ENCODE assay signal across 9 cellular contexts in genomic region chr14:74240794-74241610, GRCh38. TPM values are rescaled to one million over a fixed set of nuclear protein-coding genes. Genes with fewer than 3 reads are reported as not detected.
A peak's percentile ranks its signal among the peaks of the same experiment; 100 is the strongest.
DNase-seq lines count a peak whose midpoint lies in the region; ATAC-seq and TF ChIP-seq lines count a peak whose summit lies in the region.
"Had no signal": no experiment of that assay in that cellular context is flagged by ENCODE, and none has a peak within 500 bp of the region (broad histone marks: within the 10 kb centered on the region; RNA-seq: fewer than 3 reads in every experiment).

No MANE protein-coding gene starts in this region.

- H3K27ac Mint-ChIP-seq in activated B cell treated with CpG ODN at 0.5 μM for 24 hours: no peak overlapping the region

- peaks cover 71% of the 10 kb centered on the region for H3K27me3 Mint-ChIP-seq in activated B cell treated with CpG ODN at 0.5 μM for 24 hours

- H3K36me3 Mint-ChIP-seq in activated B cell treated with CpG ODN at 0.5 μM for 24 hours (ENCODE audit: low read depth): no peaks in the 10 kb centered on the region

- POLR2A ChIA-PET in GM10248 (lab: Yijun Ruan, JAX): no interaction called here
- POLR2A ChIA-PET in activated B cell treated with CpG ODN at 0.5 μM for 24 hours (lab: Charles Lee): no interaction called here

- peaks cover 26% of the 10 kb centered on the region for H3K4me1 Mint-ChIP-seq in activated B cell treated with CpG ODN at 0.5 μM for 24 hours

- TF ChIP-seq CTCF in GM10248 (IDR thresholded peaks at IDR 0.05; ENCODE audit: control extremely low read depth, extremely low read depth, low read depth, missing control alignments) (no peak), activated B cell treated with CpG ODN at 0.5 μM for 24 hours (IDR thresholded peaks at IDR 0.05) (no peak)

- CTCF ChIA-PET in GM10248 (lab: Yijun Ruan, JAX) (interaction anchor here (0.6 to 2.1 kb wide), 3 partner anchors 11 to 129 kb away, joined by 3 to 9 read pairs (median 3); no protein-coding TSS in a partner anchor), activated B cell treated with CpG ODN at 0.5 μM for 24 hours (lab: Charles Lee) (interaction anchor here (1.1 kb wide), 1 partner anchor 22 kb away, joined by 3 read pairs; no protein-coding TSS in a partner anchor)

- H3K4me3 Mint-ChIP-seq in activated B cell treated with CpG ODN at 0.5 μM for 24 hours: peak overlapping the region; percentile 68

- intact Hi-C loops in activated B cell treated with CpG ODN at 0.5 μM for 24 hours (cut with micrococcal nuclease): no loop called here
- intact Hi-C loops in left ventricle myocardium superior (cut with micrococcal nuclease): no loop called here
- intact Hi-C loops in sciatic nerve (cut with DNase I): no loop called here

- no peaks in the 10 kb centered on the region for H3K9me3 Mint-ChIP-seq in activated B cell treated with CpG ODN at 0.5 μM for 24 hours

- ATAC-seq in activated B cell treated with CpG ODN at 0.5 μM for 24 hours (ENCODE audit: low read depth) (peak; percentile 45), left ventricle myocardium superior (peak; percentile 45), sciatic nerve (peak; percentile 27), GM21529 (IDR thresholded peaks at IDR 0.05; ENCODE audit: unreplicated experiment) (no peak)

- DNase-seq in GM10248 (ENCODE audit: extremely low spot score) (peak; percentile 50), activated B cell treated with CpG ODN at 0.5 μM for 24 hours (no peak), left ventricle myocardium superior (no peak), sciatic nerve (ENCODE audit: low spot score) (no peak), NCI-H2107 treated with DMSO at 0.1 percent for 48 hours (lab: John Stamatoyannopoulos, UW; ENCODE audit: unreplicated experiment) (no peak), RKO (ENCODE audit: low spot score) (no peak), superior temporal gyrus (ENCODE audit: extremely low spot score) (no peak)
- DNase-seq: SW 1271 had no signal

RNA-seq across cellular contexts. Expression of gene VSX2, which starts 1.8 kb away (rescaled TPM):
- not detected in 2 replicates for total RNA-seq in activated B cell treated with CpG ODN at 0.5 μM for 24 hours
- total RNA-seq in left ventricle myocardium superior: not detected
- not detected for total RNA-seq in sciatic nerve
